In the genomic region with DNA sequence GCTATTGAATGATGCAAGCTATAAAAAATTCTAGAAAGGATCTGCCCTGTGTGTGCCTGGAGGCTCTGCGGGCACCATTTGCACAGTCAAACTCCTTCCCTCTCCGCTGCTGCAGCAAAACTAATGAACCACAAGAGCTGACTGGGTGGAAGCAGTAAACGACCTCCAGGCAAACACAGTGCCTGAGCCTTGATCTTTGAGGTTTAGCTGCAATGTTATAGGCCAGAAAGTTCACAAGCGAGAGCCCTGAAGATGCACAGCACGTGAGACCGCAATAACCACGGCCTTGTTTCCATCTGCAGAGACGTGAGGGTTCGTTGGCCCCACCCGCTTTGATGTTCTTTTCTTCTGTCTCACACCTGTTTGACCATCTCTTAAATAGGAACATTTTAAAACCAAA, we compare ENCODE assay signal across 11 cellular contexts.
A peak's percentile ranks its signal among the peaks of the same experiment; 100 is the strongest.
DNase-seq lines count a peak whose midpoint lies in the region; ATAC-seq and TF ChIP-seq lines count a peak whose summit lies in the region.
"Had no signal": no experiment of that assay in that cellular context is flagged by ENCODE, and none has a peak within 500 bp of the region (broad histone marks: within the 10 kb centered on the region; RNA-seq: fewer than 3 reads in every experiment).

No MANE protein-coding gene starts in this region.

- peaks cover 8% of the 10 kb centered on the region for H3K27me3 Mint-ChIP-seq in T-helper 17 cell
- H3K27me3 Mint-ChIP-seq in activated naive CD8-positive, alpha-beta T cell treated with anti-CD3 and anti-CD28 coated beads, Interleukin-2, amount 50 U/mL, for 24 hours, result peaks cover 16% of the 10 kb centered on the region

- H4K8ac ChIP-seq in mesenchymal stem cell (ENCODE audit: low read length), result no peak overlapping the region

- no peak overlapping the region for H2BK5ac ChIP-seq in mesenchymal stem cell (ENCODE audit: low read depth, low read length, poor library complexity, severe bottlenecking)

- no peaks in the 10 kb centered on the region for H3K79me1 ChIP-seq in mesenchymal stem cell (replicated peaks; ENCODE audit: low read length, poor library complexity, severe bottlenecking)

- H3K4me1 ChIP-seq in BLaER1 (peaks cover 71% of the 10 kb centered on the region), tibial artery (peaks cover 0 to 13% (median 5%) of the 10 kb centered on the region in 4 donors), mesenchymal stem cell (ENCODE audit: control insufficient read depth, insufficient read depth, low read depth, low read length) (peaks cover 8% of the 10 kb centered on the region), left lung (peaks cover 0 to 24% of the 10 kb centered on the region in 2 donors)
- H3K4me1 ChIP-seq: neural progenitor cell had no signal

- H4K20me1 ChIP-seq in BLaER1, result no peaks in the 10 kb centered on the region

- no peak overlapping the region for H2AK5ac ChIP-seq in mesenchymal stem cell (ENCODE audit: low read length, severe bottlenecking)

- intact Hi-C loops in tibial artery (cut with DNase I; ENCODE audit: low total_unique reads) (no loop called here), left lung (cut with DNase I) (no loop called here)

- no peak overlapping the region for H4K91ac ChIP-seq in mesenchymal stem cell (ENCODE audit: low read length)

- H3K36me3 ChIP-seq in BLaER1, result peaks cover 11% of the 10 kb centered on the region
- H3K36me3 ChIP-seq in tibial artery, result no peaks in the 10 kb centered on the region
- no peaks in the 10 kb centered on the region for H3K36me3 ChIP-seq in mesenchymal stem cell (ENCODE audit: control insufficient read depth in 1 of 2, insufficient read depth in 2 of 2, low read depth in 1 of 2, low read length in 2 of 2)
- no peaks in the 10 kb centered on the region for H3K36me3 ChIP-seq in left lung
- H3K36me3 ChIP-seq: neural progenitor cell had no signal

- H3K14ac ChIP-seq in mesenchymal stem cell (ENCODE audit: low read length in 2 of 2), result peak overlapping the region in 1 of 2 experiments; percentile 59

- H3K27ac ChIP-seq in BLaER1, result peak overlapping the region; percentile 55
- H3K27ac ChIP-seq in tibial artery, result no peak overlapping the region
- no peak overlapping the region for H3K27ac ChIP-seq in mesenchymal stem cell (ENCODE audit: low read length, poor library complexity, severe bottlenecking)
- H3K27ac ChIP-seq in left lung, result no peak overlapping the region
- H3K27ac ChIP-seq: neural progenitor cell had no signal

- no peak overlapping the region for H3K9ac ChIP-seq in BLaER1
- H3K9ac ChIP-seq in mesenchymal stem cell (ENCODE audit: low read length), result no peak overlapping the region
- H3K9ac ChIP-seq: neural progenitor cell had no signal

- H3K4me3 ChIP-seq in BLaER1 (no peak overlapping the region), tibial artery (no peak overlapping the region), mesenchymal stem cell (ENCODE audit: insufficient read depth in 1 of 2, low read depth in 1 of 2, low read length in 2 of 2) (no peak overlapping the region), left lung (no peak overlapping the region)
- H3K4me3 ChIP-seq: neural progenitor cell had no signal

- no peak overlapping the region for H3K27ac Mint-ChIP-seq in T-helper 17 cell
- H3K27ac Mint-ChIP-seq in activated naive CD8-positive, alpha-beta T cell treated with anti-CD3 and anti-CD28 coated beads, Interleukin-2, amount 50 U/mL, for 24 hours, result peak overlapping the region; percentile 60
- H3K27ac Mint-ChIP-seq: neural progenitor cell had no signal

- no peak overlapping the region for H3K18ac ChIP-seq in mesenchymal stem cell (ENCODE audit: low read depth in 1 of 2, low read length in 2 of 2)

- peaks cover 28% of the 10 kb centered on the region for H3K4me1 Mint-ChIP-seq in T-helper 17 cell
- H3K4me1 Mint-ChIP-seq in activated naive CD8-positive, alpha-beta T cell treated with anti-CD3 and anti-CD28 coated beads, Interleukin-2, amount 50 U/mL, for 24 hours, result peaks cover 51% of the 10 kb centered on the region

- no peak overlapping the region for H2BK12ac ChIP-seq in mesenchymal stem cell (ENCODE audit: low read length in 2 of 2)

- no peaks in the 10 kb centered on the region for H3K36me3 Mint-ChIP-seq in T-helper 17 cell (ENCODE audit: low read depth)
- H3K36me3 Mint-ChIP-seq in activated naive CD8-positive, alpha-beta T cell treated with anti-CD3 and anti-CD28 coated beads, Interleukin-2, amount 50 U/mL, for 24 hours (ENCODE audit: low read depth), result peaks cover 4% of the 10 kb centered on the region

- no peaks in the 10 kb centered on the region for H3K27me3 ChIP-seq in BLaER1
- no peaks in the 10 kb centered on the region for H3K27me3 ChIP-seq in tibial artery
- H3K27me3 ChIP-seq in mesenchymal stem cell (ENCODE audit: control insufficient read depth in 1 of 2, insufficient read depth in 1 of 2, low read length in 2 of 2), result no peaks in the 10 kb centered on the region
- no peaks in the 10 kb centered on the region for H3K27me3 ChIP-seq in left lung
- H3K27me3 ChIP-seq: neural progenitor cell had no signal

- no peak overlapping the region for H2AFZ ChIP-seq in mesenchymal stem cell (ENCODE audit: low read depth, low read length)
- H2AFZ ChIP-seq: neural progenitor cell had no signal

- H3K4me3 Mint-ChIP-seq in T-helper 17 cell, result peak overlapping the region; percentile 71
- no peak overlapping the region for H3K4me3 Mint-ChIP-seq in activated naive CD8-positive, alpha-beta T cell treated with anti-CD3 and anti-CD28 coated beads, Interleukin-2, amount 50 U/mL, for 24 hours
- H3K4me3 Mint-ChIP-seq: neural progenitor cell had no signal

- H3K4me2 ChIP-seq in BLaER1 (peak overlapping the region; percentile 86), mesenchymal stem cell (ENCODE audit: low read length, poor library complexity, severe bottlenecking) (no peak overlapping the region)
- H3K4me2 ChIP-seq: neural progenitor cell had no signal

- H3K9me3 Mint-ChIP-seq in activated naive CD8-positive, alpha-beta T cell treated with anti-CD3 and anti-CD28 coated beads, Interleukin-2, amount 50 U/mL, for 24 hours, result peaks cover 14% of the 10 kb centered on the region

- H2BK120ac ChIP-seq in mesenchymal stem cell (ENCODE audit: low read depth, low read length), result no peak overlapping the region

- H2BK15ac ChIP-seq in mesenchymal stem cell (ENCODE audit: low read depth, poor library complexity, severe bottlenecking), result no peak overlapping the region

- H3K4ac ChIP-seq in mesenchymal stem cell (ENCODE audit: low read depth in 1 of 2, low read length in 2 of 2), result no peak overlapping the region

- DNase-seq in T-helper 17 cell (no peak), tibial artery (no peak), mesenchymal stem cell (no peak), left lung (no peak), NCI-H128 (lab: John Stamatoyannopoulos, UW; ENCODE audit: unreplicated experiment) (no peak)
- peak; percentile 68 for DNase-seq in activated naive CD8-positive, alpha-beta T cell treated with anti-CD3 and anti-CD28 coated beads, Interleukin-2, amount 50 U/mL, for 24 hours
- DNase-seq: aorta had no signal

- peak; percentile 82 for ATAC-seq in HG02884 (IDR thresholded peaks at IDR 0.05; ENCODE audit: unreplicated experiment)
- peak; percentile 85 for ATAC-seq in T-helper 17 cell
- peak; percentile 80 for ATAC-seq in activated naive CD8-positive, alpha-beta T cell treated with anti-CD3 and anti-CD28 coated beads, Interleukin-2, amount 50 U/mL, for 24 hours
- ATAC-seq in left lung, result no peak
- ATAC-seq: Panc1 had no signal

- TF ChIP-seq CTCF in tibial artery (IDR thresholded peaks at IDR 0.05), result no peak
- TF ChIP-seq CTCF in left lung (IDR thresholded peaks at IDR 0.05), result no peak

- H3K9me3 ChIP-seq in BLaER1 (peaks cover 36% of the 10 kb centered on the region), T-helper 17 cell (ENCODE audit: control insufficient read depth, low read length, poor library complexity, severe bottlenecking) (no peaks in the 10 kb centered on the region), tibial artery (no peaks in the 10 kb centered on the region), mesenchymal stem cell (ENCODE audit: control insufficient read depth, low read length) (peaks cover 6% of the 10 kb centered on the region), left lung (peaks cover 0 to 10% of the 10 kb centered on the region in 2 donors)

- H3K23ac ChIP-seq in mesenchymal stem cell (ENCODE audit: low read length in 2 of 2), result no peak overlapping the region

- 86% methylated on average over 10 of the region's 10 CpGs for WGBS in mesenchymal stem cell
